In the genomic region with DNA sequence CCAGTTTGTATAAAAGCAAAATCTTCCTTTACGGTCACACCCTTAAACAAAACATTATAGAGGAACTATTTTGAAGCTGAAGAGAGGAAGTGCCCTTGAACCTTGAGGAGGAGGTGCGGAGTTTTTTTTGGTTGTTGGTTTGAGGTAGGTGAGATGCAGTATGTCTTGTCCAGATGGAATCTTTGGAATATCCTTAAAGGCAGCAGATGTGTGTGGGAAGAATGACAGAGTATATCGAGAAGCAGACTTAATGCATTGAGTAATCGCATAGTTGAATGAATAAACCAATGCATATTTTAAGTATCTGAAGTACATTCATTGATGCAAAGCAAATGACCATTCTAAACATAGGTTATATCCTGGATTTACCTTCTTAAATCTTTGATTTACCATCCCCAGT, we compare ENCODE assay signal across 28 cellular contexts. TPM values are rescaled to one million over a fixed set of nuclear protein-coding genes. Genes with fewer than 3 reads are reported as not detected.
DNase-seq lines count a peak whose midpoint lies in the region; ATAC-seq and TF ChIP-seq lines count a peak whose summit lies in the region.
"Had no signal": no experiment of that assay in that cellular context is flagged by ENCODE, and none has a peak within 500 bp of the region (broad histone marks: within the 10 kb centered on the region; RNA-seq: fewer than 3 reads in every experiment).

No MANE protein-coding gene starts in this region.

- H3K27me3 ChIP-seq in adipocyte (replicated peaks; ENCODE audit: control insufficient read depth, insufficient read depth, low read length) (no peaks in the 10 kb centered on the region), trophoblast cell (ENCODE audit: insufficient read depth, low read length) (no peaks in the 10 kb centered on the region), HAP-1 (ENCODE audit: low read depth) (no peaks in the 10 kb centered on the region)
- H3K27me3 ChIP-seq: esophagus muscularis mucosa, upper lobe of left lung had no signal

- H2BK120ac ChIP-seq in trophoblast cell (ENCODE audit: insufficient read depth, low read length, poor library complexity), result peak overlapping the region; percentile 24

- peaks cover 19% of the 10 kb centered on the region for H3K79me1 ChIP-seq in trophoblast cell (ENCODE audit: low read length)

- no peaks in the 10 kb centered on the region for H3K9me3 ChIP-seq in adipocyte (ENCODE audit: control insufficient read depth, low read length)
- no peaks in the 10 kb centered on the region for H3K9me3 ChIP-seq in trophoblast cell (ENCODE audit: insufficient read depth, low read depth, low read length)
- no peaks in the 10 kb centered on the region for H3K9me3 ChIP-seq in HAP-1
- H3K9me3 ChIP-seq: esophagus muscularis mucosa, psoas muscle, upper lobe of left lung had no signal

- H3K36me3 ChIP-seq in adipocyte (ENCODE audit: control insufficient read depth, insufficient read depth, low read length, severe bottlenecking) (no peaks in the 10 kb centered on the region), trophoblast cell (ENCODE audit: control insufficient read depth in 1 of 2, insufficient read depth in 2 of 2, low read length in 2 of 2) (no peaks in the 10 kb centered on the region), HAP-1 (replicated peaks) (no peaks in the 10 kb centered on the region)
- H3K36me3 ChIP-seq: esophagus muscularis mucosa, upper lobe of left lung had no signal

- no peak overlapping the region for H3K4ac ChIP-seq in trophoblast cell (ENCODE audit: low read depth, low read length)

- no peak overlapping the region for H3K4me2 ChIP-seq in trophoblast cell (ENCODE audit: low read length)
- H3K4me2 ChIP-seq: KMS-11 had no signal

- H3K79me2 ChIP-seq in trophoblast cell (ENCODE audit: control insufficient read depth, insufficient read depth, low read length, poor library complexity), result no peaks in the 10 kb centered on the region

- no peak overlapping the region for H3K27ac ChIP-seq in trophoblast cell (ENCODE audit: low read depth, low read length)
- H3K27ac ChIP-seq: 22Rv1, esophagus muscularis mucosa, KMS-11, psoas muscle, upper lobe of left lung had no signal

- no peak for ATAC-seq in activated naive CD4-positive, alpha-beta T cell treated with anti-CD3 and anti-CD28 coated beads, Interleukin-2, amount 50 U/mL, for 72 hours
- ATAC-seq in HG02938 (IDR thresholded peaks at IDR 0.05; ENCODE audit: unreplicated experiment), result no peak
- ATAC-seq: activated T-helper 17 cell treated with anti-CD3 and anti-CD28 coated beads, Interleukin-2, amount 50 U/mL, for 72 hours; GM12878; Panc1; psoas muscle had no signal

- H3K36me3 Mint-ChIP-seq in activated naive CD4-positive, alpha-beta T cell treated with anti-CD3 and anti-CD28 coated beads, Interleukin-2, amount 50 U/mL, for 72 hours, result peaks cover 0 to 16% of the 10 kb centered on the region in 2 donors
- H3K36me3 Mint-ChIP-seq: activated CD4-positive, alpha-beta memory T cell treated with anti-CD3 and anti-CD28 coated beads for 36 hours had no signal

- H3K9me3 Mint-ChIP-seq in activated naive CD4-positive, alpha-beta T cell treated with anti-CD3 and anti-CD28 coated beads, Interleukin-2, amount 50 U/mL, for 72 hours, result peaks cover 0 to 6% of the 10 kb centered on the region in 2 donors
- H3K9me3 Mint-ChIP-seq: activated B cell treated with CpG ODN at 0.5 μM for 24 hours; activated CD4-positive, alpha-beta memory T cell treated with anti-CD3 and anti-CD28 coated beads for 36 hours had no signal

- H3K27ac Mint-ChIP-seq in activated naive CD4-positive, alpha-beta T cell treated with anti-CD3 and anti-CD28 coated beads, Interleukin-2, amount 50 U/mL, for 72 hours, result no peak overlapping the region
- H3K27ac Mint-ChIP-seq: activated B cell treated with CpG ODN at 0.5 μM for 24 hours; activated CD4-positive, alpha-beta memory T cell treated with anti-CD3 and anti-CD28 coated beads for 36 hours; activated naive CD8-positive, alpha-beta T cell; activated T-helper 17 cell treated with anti-CD3 and anti-CD28 coated beads, Interleukin-2, amount 50 U/mL, for 72 hours had no signal

- H3K14ac ChIP-seq in trophoblast cell (ENCODE audit: low read length), result no peak overlapping the region

- DNase-seq in DMS 273 (lab: John Stamatoyannopoulos, UW; ENCODE audit: unreplicated experiment), result peak; percentile 8
- no peak for DNase-seq in DMS 273 treated with DMSO at 0.1 percent for 48 hours (lab: John Stamatoyannopoulos, UW)
- DNase-seq in adipocyte (ENCODE audit: low read depth), result peak; percentile 60
- peak; percentile 63 for DNase-seq in fibroblast of mammary gland (ENCODE audit: low read depth)
- peak in 1 of 2 donors; percentile 27 for DNase-seq in trophoblast cell
- DNase-seq in activated naive CD4-positive, alpha-beta T cell treated with anti-CD3 and anti-CD28 coated beads, Interleukin-2, amount 50 U/mL, for 72 hours (ENCODE audit: low spot score in 2 of 2), result no peak
- DNase-seq in HAP-1 (ENCODE audit: low spot score in 2 of 2), result no peak
- DNase-seq: activated B cell treated with CpG ODN at 0.5 μM for 24 hours; activated CD4-positive, alpha-beta memory T cell treated with anti-CD3 and anti-CD28 coated beads for 36 hours; activated CD8-positive, alpha-beta memory T cell treated with anti-CD3 and anti-CD28 coated beads, Interleukin-2, amount 50 U/mL, for 48 hours; AML-193; cerebellar nuclear complex; effector CD8-positive, alpha-beta T cell; mammary epithelial cell; NCI-H2171; NCI-H524; psoas muscle; SHP77 treated with DMSO at 0.1 percent for 48 hours; stimulated activated CD8-positive, alpha-beta memory T cell treated with anti-CD3 and anti-CD28 coated beads, Interleukin-4, amount 100 ng/mL, for 48 hours; upper lobe of left lung had no signal

- no peak overlapping the region for H2AK5ac ChIP-seq in trophoblast cell (ENCODE audit: low read length)

- no peak overlapping the region for H2AFZ ChIP-seq in trophoblast cell (ENCODE audit: insufficient read depth, low read length, poor library complexity)

- no peak overlapping the region for H3K23ac ChIP-seq in trophoblast cell (ENCODE audit: low read length)

- H3K9ac ChIP-seq in adipocyte (ENCODE audit: low read length) (no peak overlapping the region), trophoblast cell (ENCODE audit: low read length) (no peak overlapping the region)
- H3K9ac ChIP-seq: KMS-11 had no signal

- H2BK5ac ChIP-seq in trophoblast cell (ENCODE audit: low read depth, low read length, poor library complexity), result no peak overlapping the region

- H3K18ac ChIP-seq in trophoblast cell (ENCODE audit: low read length), result no peak overlapping the region

- H2BK12ac ChIP-seq in trophoblast cell (ENCODE audit: low read length), result no peak overlapping the region

- H3K4me1 ChIP-seq in adipocyte (ENCODE audit: control insufficient read depth, insufficient read depth, low read length) (peaks cover 44% of the 10 kb centered on the region), trophoblast cell (ENCODE audit: control insufficient read depth in 1 of 2, insufficient read depth in 2 of 2, low read length in 2 of 2) (peaks cover 7 to 9% of the 10 kb centered on the region in 2 experiments), HAP-1 (no peaks in the 10 kb centered on the region; the same call in 1 of the 2 replicates)
- H3K4me1 ChIP-seq: upper lobe of left lung had no signal

- no peak overlapping the region for H4K8ac ChIP-seq in trophoblast cell (ENCODE audit: low read depth, low read length)

- no peak overlapping the region for H4K91ac ChIP-seq in trophoblast cell (ENCODE audit: low read depth, low read length)

- H4K12ac ChIP-seq in trophoblast cell (ENCODE audit: low read depth, low read length), result no peak overlapping the region

- TF ChIP-seq CTCF in fibroblast of mammary gland (conservative IDR thresholded peaks at IDR 0.05; ENCODE audit: control insufficient read depth, insufficient read depth, low read depth, low read length), result no peak

- 100% methylated on average over 1 of the region's 4 CpGs for WGBS in trophoblast cell (ENCODE audit: extremely low coverage, insufficient coverage, insufficient read length)

- H3K4me3 ChIP-seq in adipocyte (ENCODE audit: low read length) (no peak overlapping the region), fibroblast of mammary gland (ENCODE audit: control insufficient read depth, low read depth, low read length) (no peak overlapping the region), trophoblast cell (ENCODE audit: low read depth, low read length) (no peak overlapping the region), HAP-1 (no peak overlapping the region)
- H3K4me3 ChIP-seq: esophagus muscularis mucosa, GM12878, psoas muscle, upper lobe of left lung had no signal

- in situ Hi-C loops in HAP-1 (cut with MboI; ENCODE audit: low sequenced_read_pairs), result no loop called here

RNA-seq across cellular contexts. Expression of a gene that starts 49.9 kb away (rescaled TPM):
- polyA plus RNA-seq in trophoblast cell (2013), result 57.5 and 61.3 TPM in 2 replicates
- 10 to 100 TPM; 15.5 to 34.8 TPM for total RNA-seq in activated naive CD4-positive, alpha-beta T cell treated with anti-CD3 and anti-CD28 coated beads, Interleukin-2, amount 50 U/mL, for 72 hours

Comparison
In these comparisons a context has a peak if more than half of its experiments do, and no peak if none do; other contexts are left out.
1. DNase-seq: peak in DMS 273 (single experiment), adipocyte (single experiment) and fibroblast of mammary gland (single experiment); none in DMS 273 treated with DMSO at 0.1 percent for 48 hours (single experiment), activated naive CD4-positive, alpha-beta T cell treated with anti-CD3 and anti-CD28 coated beads, Interleukin-2, amount 50 U/mL, for 72 hours (0 of 2) and HAP-1 (0 of 2).